Comparison of ENCODE assay signal across 21 cellular contexts in genomic region chr7:144403649-144404061, GRCh38. TPM values are rescaled to one million over a fixed set of nuclear protein-coding genes. Genes with fewer than 3 reads are reported as not detected.
A peak's percentile ranks its signal among the peaks of the same experiment; 100 is the strongest.
DNase-seq lines count a peak whose midpoint lies in the region; ATAC-seq and TF ChIP-seq lines count a peak whose summit lies in the region.
"Had no signal": no experiment of that assay in that cellular context is flagged by ENCODE, and none has a peak within 500 bp of the region (broad histone marks: within the 10 kb centered on the region; RNA-seq: fewer than 3 reads in every experiment).

TSS of gene NOBOX (minus strand) at chr7:144403693.

- peak; percentile 15 for DNase-seq in activated CD8-positive, alpha-beta memory T cell treated with anti-CD3 and anti-CD28 coated beads for 24 hours
- no peak for DNase-seq in activated CD8-positive, alpha-beta memory T cell treated with anti-CD3 and anti-CD28 coated beads, Interleukin-2, amount 50 U/mL, for 48 hours
- DNase-seq in WTC11 (ENCODE audit: low spot score) = no peak
- DNase-seq in posterior vena cava (ENCODE audit: low spot score) = peak; percentile 35
- DNase-seq in type B pancreatic cell (ENCODE audit: extremely low spot score, unreplicated experiment) = peak; percentile 44
- no peak for DNase-seq in EL
- DNase-seq in Kasumi-1 (lab: John Stamatoyannopoulos, UW) = no peak
- DNase-seq in PC-9 = no peak
- DNase-seq: Caco-2; CD4-positive, CD25-positive, alpha-beta regulatory T cell; CD8-positive, alpha-beta T cell; DMS79; GF-D8; H9 had no signal

- no peaks in the 10 kb centered on the region for H3K36me3 ChIP-seq in PC-9 (ENCODE audit: low read depth)
- H3K36me3 ChIP-seq: BLaER1 had no signal

- peaks cover 35% of the 10 kb centered on the region for H3K27me3 ChIP-seq in PC-9 (ENCODE audit: insufficient read depth, low read depth)
- H3K27me3 ChIP-seq: BLaER1 had no signal

- H3K27ac ChIP-seq in PC-9 = no peak within 1 kb of the TSS
- H3K27ac ChIP-seq: 22Rv1, BLaER1, C4-2B had no signal

- TF ChIP-seq CTCF in WTC11 (IDR thresholded peaks at IDR 0.05) = no peak
- TF ChIP-seq CTCF in type B pancreatic cell (conservative IDR thresholded peaks at IDR 0.05) = no peak
- no peak for TF ChIP-seq CTCF in PC-9 (conservative IDR thresholded peaks at IDR 0.05)

- no peaks in the 10 kb centered on the region for H3K9me3 ChIP-seq in PC-9 (ENCODE audit: insufficient read depth, low read depth)
- H3K9me3 ChIP-seq: BLaER1, Caco-2 had no signal

- no peak within 1 kb of the TSS for H3K4me2 ChIP-seq in PC-9
- H3K4me2 ChIP-seq: BLaER1 had no signal

- H3K9me3 Mint-ChIP-seq in WTC11 (no peaks in the 10 kb centered on the region), type B pancreatic cell (no peaks in the 10 kb centered on the region)
- H3K9me3 Mint-ChIP-seq: CD4-positive, CD25-positive, alpha-beta regulatory T cell; CD8-positive, alpha-beta T cell; H9 had no signal

- H2AFZ ChIP-seq in PC-9 = no peak within 1 kb of the TSS

- H3K4me1 Mint-ChIP-seq in WTC11 (peaks cover 24% of the 10 kb centered on the region), type B pancreatic cell (ENCODE audit: unreplicated experiment) (peaks cover 19% of the 10 kb centered on the region)
- H3K4me1 Mint-ChIP-seq: B cell had no signal

- H3K9me2 ChIP-seq in PC-9 (ENCODE audit: insufficient read depth) = no peaks in the 10 kb centered on the region

- H3K4me3 Mint-ChIP-seq in WTC11 (no peak within 1 kb of the TSS), type B pancreatic cell (no peak within 1 kb of the TSS)
- H3K4me3 Mint-ChIP-seq: B cell; CD4-positive, CD25-positive, alpha-beta regulatory T cell; CD8-positive, alpha-beta T cell; H9 had no signal

- intact Hi-C loops in posterior vena cava (cut with DNase I) (no loop called here), PC-9 (cut with micrococcal nuclease; ENCODE audit: unreplicated experiment) (no loop called here)

- CTCF ChIA-PET in WTC11 (lab: Charles Lee) (no interaction called here), PC-9 (lab: Charles Lee) (no interaction called here)

- POLR2A ChIA-PET in WTC11 (lab: Charles Lee) (no interaction called here), PC-9 (lab: Charles Lee; ENCODE audit: unreplicated experiment) (no interaction called here)

- peak within 1 kb of the TSS; percentile 57; the same call in 1 of the 2 replicates for H3K27ac Mint-ChIP-seq in WTC11
- no peak within 1 kb of the TSS for H3K27ac Mint-ChIP-seq in type B pancreatic cell
- H3K27ac Mint-ChIP-seq: B cell; CD4-positive, CD25-positive, alpha-beta regulatory T cell; CD8-positive, alpha-beta T cell had no signal

- H3K4me3 ChIP-seq in PC-9 = no peak within 1 kb of the TSS
- H3K4me3 ChIP-seq: BLaER1 had no signal

- no peaks in the 10 kb centered on the region for H3K79me2 ChIP-seq in PC-9 (ENCODE audit: low read depth)

- H4K20me1 ChIP-seq in PC-9 (ENCODE audit: insufficient read depth) = no peaks in the 10 kb centered on the region
- H4K20me1 ChIP-seq: BLaER1 had no signal

- BruUV-seq in PC-9 (replicated peaks; lab: Mats Ljungman, UMichigan) = no TSS peak

- peaks cover 14% of the 10 kb centered on the region for H3K4me1 ChIP-seq in PC-9 (replicated peaks; ENCODE audit: insufficient read depth)
- H3K4me1 ChIP-seq: BLaER1, Caco-2 had no signal

- no peaks in the 10 kb centered on the region for H3K27me3 Mint-ChIP-seq in WTC11 (ENCODE audit: low read depth)
- H3K27me3 Mint-ChIP-seq in type B pancreatic cell = peaks cover 8% of the 10 kb centered on the region

- no peaks in the 10 kb centered on the region for H3K36me3 Mint-ChIP-seq in WTC11
- H3K36me3 Mint-ChIP-seq in type B pancreatic cell = no peaks in the 10 kb centered on the region
- H3K36me3 Mint-ChIP-seq: CD4-positive, CD25-positive, alpha-beta regulatory T cell; CD8-positive, alpha-beta T cell had no signal

- H3F3A ChIP-seq in PC-9 (ENCODE audit: insufficient read depth, low read depth) = 0 out of 2 replicates have a peak, but pooled peaks cover 14% of the 10 kb centered on the region

- ATAC-seq in WTC11 = no peak
- ATAC-seq: CD8-positive, alpha-beta T cell; HCT116 had no signal

TF ChIP-seq in WTC11, 78 proteins besides CTCF, POLR2A, EP300 and RAD21:
- TF ChIP-seq ELF4 (CRISPR knock-in tag; IDR thresholded peaks at IDR 0.05; ENCODE audit: low read depth) (no peak), EMX1 (CRISPR knock-in tag; IDR thresholded peaks at IDR 0.05) (no peak), ZNF532 (CRISPR knock-in tag; IDR thresholded peaks at IDR 0.05; ENCODE audit: borderline replicate concordance) (no peak), SMAD4 (CRISPR knock-in tag; IDR thresholded peaks at IDR 0.05) (no peak), MXD4 (CRISPR knock-in tag; IDR thresholded peaks at IDR 0.05; ENCODE audit: borderline replicate concordance) (no peak), SP1 (CRISPR knock-in tag; conservative IDR thresholded peaks at IDR 0.05) (no peak), NFE2L1 (CRISPR knock-in tag; IDR thresholded peaks at IDR 0.05) (no peak)
TF ChIP-seq in WTC11: peak in this region for 0.

RNA-seq across cellular contexts. Expression of gene NOBOX, which starts in this region (rescaled TPM):
- not detected in 3 replicates for total RNA-seq in WTC11 (2021)
- not detected for total RNA-seq in posterior vena cava
- total RNA-seq in type B pancreatic cell (ENCODE audit: low replicate concordance) = not detected in 2 replicates
- not detected in 2 replicates for total RNA-seq in PC-9 (2021)
- total RNA-seq: B cell; Caco-2; CD4-positive, CD25-positive, alpha-beta regulatory T cell; CD8-positive, alpha-beta T cell; G401; H1; H9 had no signal

Comparison
In these comparisons a context has a peak if more than half of its experiments do, and no peak if none do; other contexts are left out.
1. Peak in DNase-seq in posterior vena cava; RNA of the gene not detected or under 1 TPM.
2. Peak in DNase-seq in type B pancreatic cell; RNA of the gene not detected or under 1 TPM.